Comparison of ENCODE assay signal across 8 cellular contexts in the genomic region with DNA sequence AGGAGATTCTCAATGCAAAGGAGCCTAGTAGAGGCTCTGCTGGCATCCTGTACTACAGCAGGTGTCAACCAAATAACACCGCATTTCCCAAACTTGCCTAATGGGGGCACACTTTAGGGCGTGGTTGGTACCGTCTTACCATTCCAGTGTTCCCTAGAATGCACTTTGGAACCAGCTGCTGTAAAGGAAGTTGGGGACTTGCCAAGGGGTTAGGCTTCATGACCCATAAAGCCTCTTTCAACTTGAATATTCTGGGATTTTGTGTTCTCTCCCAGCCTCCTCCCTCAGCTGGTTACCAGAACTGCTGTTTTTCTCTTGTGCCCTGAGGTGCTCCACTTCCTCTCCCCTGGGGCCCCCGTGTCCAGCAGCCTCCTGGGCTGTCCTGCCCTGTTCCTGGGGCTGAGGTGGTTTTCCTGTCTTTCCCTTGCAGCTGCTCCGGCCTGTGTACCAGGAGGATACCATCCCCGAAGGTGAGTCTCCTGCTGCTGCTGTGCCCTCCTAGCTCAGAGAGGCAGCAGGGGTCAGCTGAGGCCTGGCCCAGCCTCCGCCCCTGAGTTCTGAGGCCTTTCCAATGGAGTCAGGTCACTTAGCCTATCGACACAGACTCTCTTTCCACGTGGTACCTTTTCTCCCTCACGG. TPM values are rescaled to one million over a fixed set of nuclear protein-coding genes. Genes with fewer than 3 reads are reported as not detected.
DNase-seq lines count a peak whose midpoint lies in the region; FAIRE-seq and TF ChIP-seq lines count a peak whose summit lies in the region.

No MANE protein-coding gene starts in this region.

- in situ Hi-C loops in ACHN (cut with HindIII; ENCODE audit: low pct_ligation_motif_present, low pct_unique_long_range_greater_than_20kb, low sequenced_read_pairs) (no loop called here), SK-MEL-5 (cut with HindIII; ENCODE audit: low pct_unique_long_range_greater_than_20kb, low sequenced_read_pairs) (no loop called here)

- H3K27me3 ChIP-seq in prostate gland (replicated peaks; ENCODE audit: insufficient read depth) = no peaks in the 10 kb centered on the region

- no peak overlapping the region for H3K27ac ChIP-seq in prostate gland

- intact Hi-C loops in prostate gland (cut with DNase I) = no loop called here

- no peaks in the 10 kb centered on the region for H3K4me1 ChIP-seq in prostate gland (replicated peaks)

- TF ChIP-seq POLR2A in GM12892 (IDR thresholded peaks at IDR 0.05; ENCODE audit: low read depth, low read length) (no peak), prostate gland (IDR thresholded peaks at IDR 0.05) (no peak)

- DNase-seq in ACHN (peak; percentile 67), GM12892 (ENCODE audit: insufficient read length) (no peak), SK-MEL-5 (ENCODE audit: low read depth, low spot score) (peak; percentile 24), iPS-NIHi7 (ENCODE audit: extremely low spot score) (peak; percentile 48), GDM1 (lab: John Stamatoyannopoulos, UW) (no peak), prostate gland (ENCODE audit: low spot score) (no peak), frontal cortex (ENCODE audit: low spot score in 2 of 2) (no peak)
- DNase-seq in stimulated activated CD4-positive, alpha-beta T cell treated with anti-CD3 and anti-CD28 coated beads, Interleukin-12 subunit alpha, Interleukin-12 subunit beta, amount 100 ng/mL, for 4 hours = no peak

- no peaks in the 10 kb centered on the region for H3K9me3 ChIP-seq in prostate gland

- FAIRE-seq in GM12892 (lab: Jason Lieb, UNC) (peak; percentile 53), frontal cortex (lab: Jason Lieb, UNC) (no peak)

- no peak for TF ChIP-seq CTCF in prostate gland (IDR thresholded peaks at IDR 0.05)

- H3K36me3 ChIP-seq in prostate gland = no peaks in the 10 kb centered on the region

- no peak overlapping the region for H3K4me3 ChIP-seq in prostate gland

- 79% methylated on average over 10 of the region's 10 CpGs for WGBS in prostate gland

RNA-seq across cellular contexts. Expression of a gene that starts 44.7 kb away (rescaled TPM):
- 25.6 TPM for polyA plus RNA-seq in GM12892 (2012; ENCODE audit: missing spikeins)
- total RNA-seq in SK-MEL-5 (2014; rRNA removed; shearing (Covaris generic)) = 23.3 and 25.0 TPM in 2 replicates
- 15.8 and 18.0 TPM in 2 replicates for polyA plus RNA-seq in SK-MEL-5 (2015; cell fraction: cytosol; rRNA removed)
- polyA plus RNA-seq in SK-MEL-5 (2015; cell fraction: nucleus; rRNA removed) = 8.0 and 10.5 TPM in 2 replicates
- total RNA-seq in prostate gland (10 to 100 TPM; 26.5 to 98.9 TPM), frontal cortex (11.4 TPM)

Comparison
In these comparisons a context has a peak if more than half of its experiments do, and no peak if none do; other contexts are left out.
1. DNase-seq: peak in ACHN (single experiment), SK-MEL-5 (single experiment) and iPS-NIHi7 (single experiment); none in GM12892 (single experiment), GDM1 (single experiment), stimulated activated CD4-positive, alpha-beta T cell treated with anti-CD3 and anti-CD28 coated beads, Interleukin-12 subunit alpha, Interleukin-12 subunit beta, amount 100 ng/mL, for 4 hours (single experiment), prostate gland (single experiment) and frontal cortex (0 of 2).